ENCODE assay signal across 8 cellular contexts in genomic region chr19:3243851-3244700, GRCh38.
DNase-seq lines count a peak whose midpoint lies in the region; TF ChIP-seq lines count a peak whose summit lies in the region.

No MANE protein-coding gene starts in this region.

- TF ChIP-seq CTCF in epithelial cell of esophagus (IDR thresholded peaks at IDR 0.05; ENCODE audit: insufficient read depth, low read depth, low read length, missing control alignments) (no peak), GM10248 (IDR thresholded peaks at IDR 0.05; ENCODE audit: control extremely low read depth, extremely low read depth, low read depth, missing control alignments) (no peak)

- CTCF ChIA-PET in GM10248 (lab: Yijun Ruan, JAX), result no interaction called here

- DNase-seq in ACHN (peak; percentile 54), HUDEP-2 (lab: John Stamatoyannopoulos, UW; ENCODE audit: unreplicated experiment in 76 of 76) (peak in 50 of 76 experiments; percentile 11 to 65 (median 42)), epithelial cell of esophagus (ENCODE audit: low read depth) (peak; percentile 66), smooth muscle cell of the brain vasculature (ENCODE audit: low read depth, low spot score) (peak; percentile 15), GM10248 (ENCODE audit: extremely low spot score) (no peak), NCI-H748 (lab: John Stamatoyannopoulos, UW; ENCODE audit: unreplicated experiment) (no peak), NCI-H1105 treated with DMSO at 0.1 percent for 48 hours (lab: John Stamatoyannopoulos, UW) (no peak)
- peak; percentile 8 to 29 for DNase-seq in activated CD4-positive, alpha-beta T cell treated with anti-CD3 and anti-CD28 coated beads, Interleukin-2, amount 50 U/mL, for 24 hours (ENCODE audit: low read depth in 1 of 2, low spot score in 1 of 2)

- H3K4me3 ChIP-seq in epithelial cell of esophagus (ENCODE audit: low read length), result no peak overlapping the region

- in situ Hi-C loops in ACHN (cut with HindIII; ENCODE audit: low pct_ligation_motif_present, low pct_unique_long_range_greater_than_20kb, low sequenced_read_pairs), result no loop called here

- POLR2A ChIA-PET in GM10248 (lab: Yijun Ruan, JAX), result no interaction called here

Comparison
In these comparisons a context has a peak if more than half of its experiments do, and no peak if none do; other contexts are left out.
1. DNase-seq: peak in ACHN (single experiment), HUDEP-2 (50 of 76), activated CD4-positive, alpha-beta T cell treated with anti-CD3 and anti-CD28 coated beads, Interleukin-2, amount 50 U/mL, for 24 hours (2 of 2), epithelial cell of esophagus (single experiment) and smooth muscle cell of the brain vasculature (single experiment); none in GM10248 (single experiment), NCI-H748 (single experiment) and NCI-H1105 treated with DMSO at 0.1 percent for 48 hours (single experiment).